In the genomic region with DNA sequence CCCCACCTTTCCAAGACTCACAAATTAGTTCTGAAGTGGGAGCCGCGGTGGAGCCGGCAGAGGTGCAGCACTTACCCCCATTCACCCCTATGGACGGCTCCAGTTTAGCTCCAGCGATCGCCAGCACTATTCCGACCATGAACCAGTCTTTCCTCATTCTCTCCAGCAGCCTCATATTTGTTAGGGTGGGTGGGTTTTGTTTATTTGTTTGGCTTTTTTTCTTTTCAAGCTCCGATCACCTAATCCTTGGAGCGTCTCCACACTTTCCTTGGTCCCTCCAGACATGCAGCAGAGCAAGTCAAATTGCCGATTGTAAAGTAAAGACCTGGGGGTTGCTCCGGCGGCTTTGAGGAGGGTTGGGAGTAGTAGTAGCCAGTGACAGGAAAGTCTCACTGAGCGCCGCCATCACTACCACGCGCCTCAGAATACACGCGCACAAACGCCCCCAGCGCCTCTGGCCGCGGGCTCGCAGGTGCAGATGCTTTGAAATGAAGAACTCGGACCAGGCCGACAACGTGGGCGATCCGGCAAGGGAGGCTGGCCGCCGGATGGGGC, we compare ENCODE assay signal across 8 cellular contexts. TPM values are rescaled to one million over a fixed set of nuclear protein-coding genes. Genes with fewer than 3 reads are reported as not detected.
DNase-seq lines count a peak whose midpoint lies in the region; ATAC-seq, FAIRE-seq and TF ChIP-seq lines count a peak whose summit lies in the region.

Gene SLC10A7, minus strand, starts transcription at position 398 of the 555 bp plus-strand sequence. Its CDS starts 223 bp downstream, at position 175.

- TF ChIP-seq EP300 in esophagus muscularis mucosa (IDR thresholded peaks at IDR 0.05) = no peak

- H3K79me2 ChIP-seq in OCI-LY7 (ENCODE audit: insufficient read depth, low read depth, low read length) = peaks cover 29% of the 10 kb centered on the region; the same call in 1 of the 2 replicates

- WGBS in esophagus muscularis mucosa = 0% methylated on average over 20 of the region's 30 CpGs

- H3K9me3 Mint-ChIP-seq in stimulated activated effector memory CD8-positive, alpha-beta T cell treated with anti-CD3 and anti-CD28 coated beads, Interleukin-12 subunit alpha, Interleukin-12 subunit beta, amount 100 ng/mL, for 72 hours = no peaks in the 10 kb centered on the region

- peak within 1 kb of the TSS; percentile 86 for H3K4me2 ChIP-seq in OCI-LY7 (ENCODE audit: low read length)

- CTCF ChIA-PET in OCI-LY7 (lab: Charles Lee; ENCODE audit: unreplicated experiment) = no interaction called here

- H3K4me1 ChIP-seq in OCI-LY7 (ENCODE audit: insufficient read depth, low read length, poor library complexity, severe bottlenecking) (peaks cover 17% of the 10 kb centered on the region), esophagus muscularis mucosa (peaks cover 0 to 27% (median 24%) of the 10 kb centered on the region in 4 donors), mucosa of stomach (ENCODE audit: control insufficient read depth, insufficient read depth, low read length) (peaks cover 13% of the 10 kb centered on the region)

- no peaks in the 10 kb centered on the region for H4K20me1 ChIP-seq in OCI-LY7 (ENCODE audit: insufficient read depth, low read length)

- H3K36me3 Mint-ChIP-seq in stimulated activated effector memory CD8-positive, alpha-beta T cell treated with anti-CD3 and anti-CD28 coated beads, Interleukin-12 subunit alpha, Interleukin-12 subunit beta, amount 100 ng/mL, for 72 hours = no peaks in the 10 kb centered on the region

- intact Hi-C loops in OCI-LY7 (cut with micrococcal nuclease; ENCODE audit: unreplicated experiment) = loop anchor here (1.0 to 5.0 kb wide), 2 partner anchors 902 to 1339 kb away; partner anchors contain the start of genes MMAA and OTUD4
- intact Hi-C loops in esophagus muscularis mucosa (cut with DNase I) = loop anchor here (10.0 kb wide), 1 partner anchor 587 kb away; the partner anchor contains the start of gene ZNF827

- H3K9me2 ChIP-seq in OCI-LY7 (ENCODE audit: insufficient read depth, low read length) = no peaks in the 10 kb centered on the region

- H3K27ac Mint-ChIP-seq in stimulated activated effector memory CD8-positive, alpha-beta T cell treated with anti-CD3 and anti-CD28 coated beads, Interleukin-12 subunit alpha, Interleukin-12 subunit beta, amount 100 ng/mL, for 72 hours = no peak within 1 kb of the TSS

- POLR2A ChIA-PET in OCI-LY7 (lab: Charles Lee) = interaction anchor here (1.3 kb wide), 1 partner anchor 27 kb away, joined by 3 read pairs; no protein-coding TSS in a partner anchor

- H3K4me3 ChIP-seq in OCI-LY7 (ENCODE audit: low read depth, low read length, poor library complexity, severe bottlenecking) (peak within 1 kb of the TSS; percentile 82), esophagus muscularis mucosa (peak within 1 kb of the TSS; percentile 74 to 94 (median 82)), mucosa of stomach (ENCODE audit: low read length) (peak within 1 kb of the TSS; percentile 100)

- peaks cover 20% of the 10 kb centered on the region for H3K4me1 Mint-ChIP-seq in stimulated activated effector memory CD8-positive, alpha-beta T cell treated with anti-CD3 and anti-CD28 coated beads, Interleukin-12 subunit alpha, Interleukin-12 subunit beta, amount 100 ng/mL, for 72 hours

- peak within 1 kb of the TSS; percentile 99 for H3K9ac ChIP-seq in mucosa of stomach (ENCODE audit: low read length)

- peak within 1 kb of the TSS; percentile 94 for H2AFZ ChIP-seq in OCI-LY7 (ENCODE audit: low read length)

- peak; percentile 83 for ATAC-seq in GM21360 (IDR thresholded peaks at IDR 0.05; ENCODE audit: unreplicated experiment)
- peak; percentile 92 for ATAC-seq in stimulated activated effector memory CD8-positive, alpha-beta T cell treated with anti-CD3 and anti-CD28 coated beads, Interleukin-12 subunit alpha, Interleukin-12 subunit beta, amount 100 ng/mL, for 72 hours

- no peak within 1 kb of the TSS for H3K4me3 Mint-ChIP-seq in stimulated activated effector memory CD8-positive, alpha-beta T cell treated with anti-CD3 and anti-CD28 coated beads, Interleukin-12 subunit alpha, Interleukin-12 subunit beta, amount 100 ng/mL, for 72 hours

- BruUV-seq in OCI-LY7 (replicated peaks; lab: Mats Ljungman, UMichigan) = no TSS peak

- H3K27ac ChIP-seq in OCI-LY7 (ENCODE audit: low read depth, low read length, poor library complexity, severe bottlenecking) (peak within 1 kb of the TSS; percentile 54), esophagus muscularis mucosa (replicated peaks in 1 of 4) (peak within 1 kb of the TSS; percentile 77 to 84 (median 82))

- TF ChIP-seq CTCF in D721Med (IDR thresholded peaks at IDR 0.05; ENCODE audit: insufficient read depth, missing control alignments) = no peak
- TF ChIP-seq CTCF in OCI-LY7 (conservative IDR thresholded peaks at IDR 0.05; ENCODE audit: low read length) = no peak
- no peak for TF ChIP-seq CTCF in esophagus muscularis mucosa (IDR thresholded peaks at IDR 0.05)

- TF ChIP-seq POLR2A in esophagus muscularis mucosa (IDR thresholded peaks at IDR 0.05; ENCODE audit: low read depth) = no peak

- peak; percentile 42 for DNase-seq in D721Med (ENCODE audit: insufficient read length, low spot score)
- DNase-seq in HS-27A (ENCODE audit: low read depth) = peak; percentile 55
- DNase-seq in OCI-LY7 (ENCODE audit: low spot score) = peak; percentile 88
- DNase-seq in activated T-cell treated with anti-CD3 and anti-CD28 coated beads for 48 hours (ENCODE audit: low read depth) = peak; percentile 62
- DNase-seq in esophagus muscularis mucosa (ENCODE audit: extremely low spot score) = no peak
- peak; percentile 57 to 81 for DNase-seq in stimulated activated effector memory CD8-positive, alpha-beta T cell treated with anti-CD3 and anti-CD28 coated beads, Interleukin-12 subunit alpha, Interleukin-12 subunit beta, amount 100 ng/mL, for 72 hours (ENCODE audit: low spot score in 2 of 2)

- no peak for FAIRE-seq in D721Med (lab: Jason Lieb, UNC)

- H3K9me3 ChIP-seq in OCI-LY7 (ENCODE audit: low read length) (no peaks in the 10 kb centered on the region), esophagus muscularis mucosa (no peaks in the 10 kb centered on the region), mucosa of stomach (ENCODE audit: control insufficient read depth, low read length) (no peaks in the 10 kb centered on the region)

- H3K27me3 ChIP-seq in esophagus muscularis mucosa = no peaks in the 10 kb centered on the region
- H3K27me3 ChIP-seq in mucosa of stomach (ENCODE audit: control insufficient read depth, insufficient read depth, low read length) = no peaks in the 10 kb centered on the region

- no peaks in the 10 kb centered on the region for H3K36me3 ChIP-seq in OCI-LY7 (ENCODE audit: insufficient read depth, low read length)
- no peaks in the 10 kb centered on the region for H3K36me3 ChIP-seq in esophagus muscularis mucosa
- H3K36me3 ChIP-seq in mucosa of stomach (ENCODE audit: control insufficient read depth, insufficient read depth, low read length) = no peaks in the 10 kb centered on the region

RNA-seq across cellular contexts. Expression of gene SLC10A7, which starts in this region (rescaled TPM):
- 15.3 and 16.8 TPM in 2 replicates for total RNA-seq in OCI-LY7 (2014; rRNA removed; shearing (Covaris generic))
- total RNA-seq in OCI-LY7 (2022) (18.9 and 22.4 TPM in 2 replicates), esophagus muscularis mucosa (1 to 10 TPM; 3.3 to 6.2 (median 5.7) TPM)
